ENCODE assay signal across 19 cellular contexts in the genomic region with DNA sequence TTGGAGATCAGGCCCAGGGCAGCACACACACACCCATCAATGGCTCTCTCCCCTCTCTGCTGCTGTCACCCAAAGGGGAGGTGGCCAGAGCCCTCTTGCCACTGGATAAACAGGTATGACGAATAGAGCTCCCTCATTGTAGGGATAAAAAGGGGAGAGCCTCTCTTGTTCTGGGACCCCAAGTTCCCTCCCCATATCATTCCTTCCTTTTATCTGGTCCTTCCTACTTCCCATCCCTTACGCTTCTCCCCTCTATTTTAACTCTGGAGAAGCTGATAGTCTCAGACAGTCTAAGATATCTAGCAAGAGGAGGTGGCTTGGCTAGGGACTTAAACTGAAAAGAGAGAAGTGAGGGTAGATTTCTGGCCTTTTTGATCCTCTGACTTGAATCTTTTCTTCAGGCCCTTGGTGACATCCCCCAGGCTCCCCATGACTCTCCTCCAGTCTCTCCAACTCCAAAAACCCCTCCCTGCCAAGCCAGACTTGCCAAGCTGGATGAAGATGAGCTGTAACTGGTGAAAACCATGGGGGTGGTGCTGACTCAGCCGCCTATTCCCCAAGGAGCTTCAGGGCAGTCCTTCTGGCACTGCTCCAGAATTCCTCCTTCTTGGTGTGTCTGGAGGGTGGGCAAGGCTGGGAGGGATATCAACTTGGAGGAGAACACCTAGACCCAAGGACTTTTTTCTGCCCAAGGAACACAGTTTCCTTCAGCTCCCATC. TPM values are rescaled to one million over a fixed set of nuclear protein-coding genes. Genes with fewer than 3 reads are reported as not detected.
DNase-seq lines count a peak whose midpoint lies in the region; ATAC-seq, FAIRE-seq and TF ChIP-seq lines count a peak whose summit lies in the region.
"Had no signal": no experiment of that assay in that cellular context is flagged by ENCODE, and none has a peak within 500 bp of the region (broad histone marks: within the 10 kb centered on the region; RNA-seq: fewer than 3 reads in every experiment).

No MANE protein-coding gene starts in this region.

- in situ Hi-C loops in HepG2 (cut with HindIII; ENCODE audit: extremely low pct_ligation_motif_present, low pct_unique_long_range_greater_than_20kb), result no loop called here

- peaks cover 15 to 27% of the 10 kb centered on the region in 2 experiments for H3K27me3 ChIP-seq in HepG2 (ENCODE audit: control insufficient read depth in 1 of 2, insufficient read depth in 2 of 2, low read length in 2 of 2)

- H3K27me3 Mint-ChIP-seq in activated CD8-positive, alpha-beta memory T cell treated with anti-CD3 and anti-CD28 coated beads, Interleukin-2, amount 10 ng/mL, durations not matched to agents 7 days and 5 days, result peaks cover 95% of the 10 kb centered on the region

- no peaks in the 10 kb centered on the region for H3K36me3 Mint-ChIP-seq in activated CD8-positive, alpha-beta memory T cell treated with anti-CD3 and anti-CD28 coated beads, Interleukin-2, amount 10 ng/mL, durations not matched to agents 7 days and 5 days
- H3K36me3 Mint-ChIP-seq: CD8-positive, alpha-beta memory T cell; natural killer cell treated with Interleukin-12 subunit alpha and Interleukin-12 subunit beta and Interleukin-15 and Interleukin-18, amount 100 ng/mL, for 72 hours had no signal

- H4K20me1 ChIP-seq in HepG2 (ENCODE audit: insufficient read depth, low read length), result no peaks in the 10 kb centered on the region

- H2AFZ ChIP-seq in HepG2 (ENCODE audit: low read length), result no peak overlapping the region

- no peak overlapping the region for H3K4me2 ChIP-seq in HepG2 (ENCODE audit: low read depth, low read length)

- H3K36me3 ChIP-seq in HepG2 (replicated peaks in 1 of 2; ENCODE audit: control insufficient read depth in 1 of 2, insufficient read depth in 2 of 2, low read length in 2 of 2), result no peaks in the 10 kb centered on the region
- H3K36me3 ChIP-seq: transverse colon had no signal

- H3K9me3 ChIP-seq in HepG2 (ENCODE audit: low read length), result no peaks in the 10 kb centered on the region
- H3K9me3 ChIP-seq: transverse colon had no signal

- H3K27ac ChIP-seq in HepG2 (ENCODE audit: extremely low read length, insufficient read depth, low read length), result no peak overlapping the region
- H3K27ac ChIP-seq: transverse colon had no signal

- TF ChIP-seq EP300 in HepG2 (IDR thresholded peaks at IDR 0.05; ENCODE audit: low read depth in 2 of 2, low read length in 2 of 2), result no peak
- no peak for TF ChIP-seq EP300 in HepG2 (CRISPR knock-in tag; IDR thresholded peaks at IDR 0.05; ENCODE audit: borderline replicate concordance)

- no peak overlapping the region for H3K9ac ChIP-seq in HepG2 (ENCODE audit: insufficient read depth, low read depth, low read length)

- no peaks in the 10 kb centered on the region for H3K9me3 Mint-ChIP-seq in activated CD8-positive, alpha-beta memory T cell treated with anti-CD3 and anti-CD28 coated beads, Interleukin-2, amount 10 ng/mL, durations not matched to agents 7 days and 5 days (ENCODE audit: low read depth)
- H3K9me3 Mint-ChIP-seq: activated T-helper 2 cell treated with anti-CD3 and anti-CD28 coated beads, Interferon-gamma antibody, Interleukin-2, Interleukin-4, amounts not matched to agents 10 μg/mL and 5 μg/mL and 100 μg/mL, durations not matched to agents 14 hours and 24 hours and 36 hours; CD8-positive, alpha-beta memory T cell; natural killer cell treated with Interleukin-12 subunit alpha and Interleukin-12 subunit beta and Interleukin-15 and Interleukin-18, amount 100 ng/mL, for 72 hours had no signal

- POLR2A ChIA-PET in HepG2 (lab: Yijun Ruan, JAX), result interaction anchor here (1.4 kb wide), 1 partner anchor 36 kb away, joined by 3 read pairs; no protein-coding TSS in a partner anchor

- CTCF ChIA-PET in HepG2 (lab: Yijun Ruan, JAX; ENCODE audit: low intra/inter-chr PET ratio, low total read pairs), result no interaction called here
- CTCF ChIA-PET in activated CD8-positive, alpha-beta memory T cell treated with anti-CD3 and anti-CD28 coated beads, Interleukin-2, amount 10 ng/mL, durations not matched to agents 7 days and 5 days (lab: Charles Lee), result interaction anchor here (1.1 to 10.7 kb wide), 4 partner anchors 10 to 34 kb away, joined by 3 to 148 read pairs (median 3); a partner anchor contains a TSS

- intact Hi-C loops in head of caudate nucleus (cut with DNase I) (no loop called here), HepG2 (cut with micrococcal nuclease; ENCODE audit: unreplicated experiment) (no loop called here)

- DNase-seq in AG10803 (ENCODE audit: low read depth) (peak; percentile 48), GM03348 (ENCODE audit: low spot score) (peak; percentile 67), T1000 (lab: John Stamatoyannopoulos, UW) (peak; percentile 97), head of caudate nucleus (peak in 28 of 42 donors; percentile 40 to 90 (median 68)), SIG-M5 (lab: John Stamatoyannopoulos, UW) (no peak), HepG2 (ENCODE audit: low spot score) (no peak), NCI-H1417 (lab: John Stamatoyannopoulos, UW) (no peak)
- no peak for DNase-seq in activated CD8-positive, alpha-beta memory T cell treated with anti-CD3 and anti-CD28 coated beads, Interleukin-2, amount 10 ng/mL, durations not matched to agents 7 days and 5 days
- DNase-seq: activated CD4-positive, alpha-beta T cell treated with anti-CD3 and anti-CD28 coated beads, Interleukin-2, amount 50 U/mL, for 48 hours; CD8-positive, alpha-beta memory T cell; dermis blood vessel endothelial cell; GF-D8; NCI-H1417 treated with DMSO at 0.1 percent for 48 hours; stimulated activated CD4-positive, alpha-beta T cell treated with anti-CD3 and anti-CD28 coated beads, Interleukin-4, amount 100 ng/mL, for 1 hour; transverse colon had no signal

- 91% methylated on average over 3 of the region's 3 CpGs for WGBS in HepG2 (ENCODE audit: low lambda C conversion rate)

- H3K4me3 ChIP-seq in AG10803 (ENCODE audit: low read length) (no peak overlapping the region), HepG2 (replicated peaks in 1 of 3; ENCODE audit: insufficient read depth in 1 of 3, low read depth in 2 of 3, low read length in 3 of 3) (no peak overlapping the region)
- H3K4me3 ChIP-seq: lung, transverse colon had no signal

- H3K4me1 Mint-ChIP-seq in activated CD8-positive, alpha-beta memory T cell treated with anti-CD3 and anti-CD28 coated beads, Interleukin-2, amount 10 ng/mL, durations not matched to agents 7 days and 5 days, result peaks cover 22% of the 10 kb centered on the region

- TF ChIP-seq POLR2A in HepG2 (IDR thresholded peaks at IDR 0.05; ENCODE audit: insufficient read depth in 1 of 2, low read depth in 2 of 2, low read length in 2 of 2), result no peak

- FAIRE-seq in HepG2 (lab: Jason Lieb, UNC), result no peak

- BruUV-seq in HepG2 (replicated peaks; lab: Mats Ljungman, UMichigan), result no TSS peak

- TF ChIP-seq CTCF in AG10803 (conservative IDR thresholded peaks at IDR 0.05; ENCODE audit: low read length) (no peak), HepG2 (CRISPR knock-in tag; IDR thresholded peaks at IDR 0.05) (no peak)

- no peak overlapping the region for H3K4me3 Mint-ChIP-seq in activated CD8-positive, alpha-beta memory T cell treated with anti-CD3 and anti-CD28 coated beads, Interleukin-2, amount 10 ng/mL, durations not matched to agents 7 days and 5 days
- H3K4me3 Mint-ChIP-seq: CD8-positive, alpha-beta memory T cell; natural killer cell treated with Interleukin-12 subunit alpha and Interleukin-12 subunit beta and Interleukin-15 and Interleukin-18, amount 100 ng/mL, for 72 hours had no signal

- no peak for ATAC-seq in HepG2
- no peak for ATAC-seq in activated CD8-positive, alpha-beta memory T cell treated with anti-CD3 and anti-CD28 coated beads, Interleukin-2, amount 10 ng/mL, durations not matched to agents 7 days and 5 days
- ATAC-seq: esophagus mucosa; natural killer cell treated with Interleukin-12 subunit alpha and Interleukin-12 subunit beta and Interleukin-15 and Interleukin-18, amount 100 ng/mL, for 72 hours had no signal

- no peaks in the 10 kb centered on the region for H3K79me2 ChIP-seq in HepG2 (ENCODE audit: insufficient read depth, low read length)

- TF ChIP-seq RAD21 in HepG2 (CRISPR knock-in tag; IDR thresholded peaks at IDR 0.05), result no peak

- peaks cover 48% of the 10 kb centered on the region for H3K4me1 ChIP-seq in HepG2 (ENCODE audit: insufficient read depth, low read length)

- no peak overlapping the region for H3K27ac Mint-ChIP-seq in activated CD8-positive, alpha-beta memory T cell treated with anti-CD3 and anti-CD28 coated beads, Interleukin-2, amount 10 ng/mL, durations not matched to agents 7 days and 5 days
- H3K27ac Mint-ChIP-seq: activated T-helper 2 cell treated with anti-CD3 and anti-CD28 coated beads, Interferon-gamma antibody, Interleukin-2, Interleukin-4, amounts not matched to agents 10 μg/mL and 5 μg/mL and 100 μg/mL, durations not matched to agents 14 hours and 24 hours and 36 hours; natural killer cell treated with Interleukin-12 subunit alpha and Interleukin-12 subunit beta and Interleukin-15 and Interleukin-18, amount 100 ng/mL, for 72 hours had no signal

RNA-seq across cellular contexts. Expression of a gene that starts 5.3 kb away (rescaled TPM):
- total RNA-seq in HepG2 (2016; rRNA removed; fragmentation: Illumina TruSeq; extraction: Trizol), result 10.1 and 11.5 TPM in 2 replicates
- 8.4 and 8.9 TPM in 2 replicates for total RNA-seq in HepG2 (2016; cell fraction: cytosol; rRNA removed; fragmentation: Illumina TruSeq; extraction: Trizol; ENCODE audit: low read depth)
- total RNA-seq in HepG2 (2016; cell fraction: insoluble cytoplasmic fraction; rRNA removed; fragmentation: Illumina TruSeq; extraction: Trizol), result 8.3 and 14.8 TPM in 2 replicates
- total RNA-seq in HepG2 (2016; cell fraction: membrane; rRNA removed; fragmentation: Illumina TruSeq; extraction: Trizol), result 16.1 and 18.0 TPM in 2 replicates
- total RNA-seq in HepG2 (2016; cell fraction: nucleus; rRNA removed; fragmentation: Illumina TruSeq; extraction: Trizol), result 9.2 and 9.6 TPM in 2 replicates
- polyA plus RNA-seq in HepG2 (2011; rRNA removed), result 12.5 and 15.3 TPM in 2 replicates
- polyA plus RNA-seq in HepG2 (2011; cell fraction: cytosol; rRNA removed), result 8.5 and 8.9 TPM in 2 replicates
- polyA plus RNA-seq in HepG2 (2011; cell fraction: nucleus; rRNA removed), result 77.8 and 83.0 TPM in 2 replicates
- polyA plus RNA-seq in HepG2 (2012), result 15.4 and 15.7 TPM in 2 replicates
- 6.4 and 8.2 TPM in 2 replicates for polyA plus RNA-seq in HepG2 (2016; cell fraction: cytosol; fragmentation: Illumina TruSeq; extraction: Trizol; ENCODE audit: low read depth)
- 8.6 and 9.4 TPM in 2 replicates for polyA plus RNA-seq in HepG2 (2016; cell fraction: insoluble cytoplasmic fraction; fragmentation: Illumina TruSeq; extraction: Trizol; ENCODE audit: low read depth)
- 11.4 and 11.5 TPM in 2 replicates for polyA plus RNA-seq in HepG2 (2016; cell fraction: membrane; fragmentation: Illumina TruSeq; extraction: Trizol; ENCODE audit: low read depth)
- polyA plus RNA-seq in HepG2 (2016; cell fraction: nucleus; fragmentation: Illumina TruSeq; extraction: Trizol; ENCODE audit: insufficient read depth, low read depth), result 21.2 and 28.6 TPM in 2 replicates
- polyA minus RNA-seq in HepG2 (2011; rRNA and poly(A)+ RNA removed; ENCODE audit: low replicate concordance), result 6.2 TPM in 1 of 2 replicates, not detected in the other
- polyA minus RNA-seq in HepG2 (2011; cell fraction: cytosol; rRNA and poly(A)+ RNA removed), result 2.9 and 3.3 TPM in 2 replicates
- polyA minus RNA-seq in HepG2 (2011; cell fraction: nucleus; rRNA and poly(A)+ RNA removed), result 11.8 and 12.6 TPM in 2 replicates
- under 1 TPM; 0.70 to 0.84 TPM for total RNA-seq in activated CD8-positive, alpha-beta memory T cell treated with anti-CD3 and anti-CD28 coated beads, Interleukin-2, amount 10 ng/mL, durations not matched to agents 7 days and 5 days
- polyA plus RNA-seq: CD8-positive, alpha-beta memory T cell had no signal

RNA-seq across cellular contexts. Expression of a gene that starts 11.9 kb away (rescaled TPM):
- total RNA-seq in HepG2 (2016; rRNA removed; fragmentation: Illumina TruSeq; extraction: Trizol), result 5.4 and 9.0 TPM in 2 replicates
- 4.1 and 4.8 TPM in 2 replicates for total RNA-seq in HepG2 (2016; cell fraction: cytosol; rRNA removed; fragmentation: Illumina TruSeq; extraction: Trizol; ENCODE audit: low read depth)
- total RNA-seq in HepG2 (2016; cell fraction: insoluble cytoplasmic fraction; rRNA removed; fragmentation: Illumina TruSeq; extraction: Trizol), result 4.3 and 9.2 TPM in 2 replicates
- 8.4 and 9.4 TPM in 2 replicates for total RNA-seq in HepG2 (2016; cell fraction: membrane; rRNA removed; fragmentation: Illumina TruSeq; extraction: Trizol)
- total RNA-seq in HepG2 (2016; cell fraction: nucleus; rRNA removed; fragmentation: Illumina TruSeq; extraction: Trizol), result 9.5 and 11.0 TPM in 2 replicates
- 27.2 and 28.7 TPM in 2 replicates for polyA plus RNA-seq in HepG2 (2011; rRNA removed)
- polyA plus RNA-seq in HepG2 (2011; cell fraction: cytosol; rRNA removed), result 13.0 and 16.9 TPM in 2 replicates
- polyA plus RNA-seq in HepG2 (2011; cell fraction: nucleus; rRNA removed), result 170 and 204 TPM in 2 replicates
- 11.6 and 13.9 TPM in 2 replicates for polyA plus RNA-seq in HepG2 (2012)
- 4.0 and 4.6 TPM in 2 replicates for polyA plus RNA-seq in HepG2 (2016; cell fraction: cytosol; fragmentation: Illumina TruSeq; extraction: Trizol; ENCODE audit: low read depth)
- polyA plus RNA-seq in HepG2 (2016; cell fraction: insoluble cytoplasmic fraction; fragmentation: Illumina TruSeq; extraction: Trizol; ENCODE audit: low read depth), result 6.2 and 8.3 TPM in 2 replicates
- 9.6 and 10.1 TPM in 2 replicates for polyA plus RNA-seq in HepG2 (2016; cell fraction: membrane; fragmentation: Illumina TruSeq; extraction: Trizol; ENCODE audit: low read depth)
- 29.4 and 32.9 TPM in 2 replicates for polyA plus RNA-seq in HepG2 (2016; cell fraction: nucleus; fragmentation: Illumina TruSeq; extraction: Trizol; ENCODE audit: insufficient read depth, low read depth)
- 16.3 TPM in 1 of 2 replicates, not detected in the other for polyA minus RNA-seq in HepG2 (2011; rRNA and poly(A)+ RNA removed; ENCODE audit: low replicate concordance)
- polyA minus RNA-seq in HepG2 (2011; cell fraction: cytosol; rRNA and poly(A)+ RNA removed), result 4.4 and 6.0 TPM in 2 replicates
- 14.5 and 15.1 TPM in 2 replicates for polyA minus RNA-seq in HepG2 (2011; cell fraction: nucleus; rRNA and poly(A)+ RNA removed)
- 10 to 100 TPM; 20.8 to 21.2 TPM for total RNA-seq in activated CD8-positive, alpha-beta memory T cell treated with anti-CD3 and anti-CD28 coated beads, Interleukin-2, amount 10 ng/mL, durations not matched to agents 7 days and 5 days

RNA-seq across cellular contexts. Expression of a gene that starts 16.5 kb away (rescaled TPM):
- total RNA-seq in HepG2 (2016; rRNA removed; fragmentation: Illumina TruSeq; extraction: Trizol), result 1.9 and 4.5 TPM in 2 replicates
- total RNA-seq in HepG2 (2016; cell fraction: cytosol; rRNA removed; fragmentation: Illumina TruSeq; extraction: Trizol; ENCODE audit: low read depth), result 1.8 and 2.2 TPM in 2 replicates
- 2.9 and 5.7 TPM in 2 replicates for total RNA-seq in HepG2 (2016; cell fraction: insoluble cytoplasmic fraction; rRNA removed; fragmentation: Illumina TruSeq; extraction: Trizol)
- total RNA-seq in HepG2 (2016; cell fraction: membrane; rRNA removed; fragmentation: Illumina TruSeq; extraction: Trizol), result 2.5 and 3.5 TPM in 2 replicates
- total RNA-seq in HepG2 (2016; cell fraction: nucleus; rRNA removed; fragmentation: Illumina TruSeq; extraction: Trizol), result 5.8 and 8.3 TPM in 2 replicates
- polyA plus RNA-seq in HepG2 (2011; rRNA removed), result 5.4 and 5.9 TPM in 2 replicates
- 2.9 and 4.0 TPM in 2 replicates for polyA plus RNA-seq in HepG2 (2011; cell fraction: cytosol; rRNA removed)
- polyA plus RNA-seq in HepG2 (2011; cell fraction: nucleus; rRNA removed), result 18.7 and 19.0 TPM in 2 replicates
- polyA plus RNA-seq in HepG2 (2012), result 1.8 and 3.8 TPM in 2 replicates
- polyA plus RNA-seq in HepG2 (2016; cell fraction: cytosol; fragmentation: Illumina TruSeq; extraction: Trizol; ENCODE audit: low read depth), result 0.94 and 1.2 TPM in 2 replicates
- 3.4 and 3.9 TPM in 2 replicates for polyA plus RNA-seq in HepG2 (2016; cell fraction: insoluble cytoplasmic fraction; fragmentation: Illumina TruSeq; extraction: Trizol; ENCODE audit: low read depth)
- polyA plus RNA-seq in HepG2 (2016; cell fraction: membrane; fragmentation: Illumina TruSeq; extraction: Trizol; ENCODE audit: low read depth), result 2.4 and 2.9 TPM in 2 replicates
- polyA plus RNA-seq in HepG2 (2016; cell fraction: nucleus; fragmentation: Illumina TruSeq; extraction: Trizol; ENCODE audit: insufficient read depth, low read depth), result 13.0 and 13.7 TPM in 2 replicates
- polyA minus RNA-seq in HepG2 (2011; rRNA and poly(A)+ RNA removed; ENCODE audit: low replicate concordance), result 8.1 and 22.4 TPM in 2 replicates
- polyA minus RNA-seq in HepG2 (2011; cell fraction: cytosol; rRNA and poly(A)+ RNA removed), result 2.5 and 3.0 TPM in 2 replicates
- polyA minus RNA-seq in HepG2 (2011; cell fraction: nucleus; rRNA and poly(A)+ RNA removed), result 8.2 and 8.8 TPM in 2 replicates
- 1 to 10 TPM; 2.4 to 8.2 TPM for total RNA-seq in activated CD8-positive, alpha-beta memory T cell treated with anti-CD3 and anti-CD28 coated beads, Interleukin-2, amount 10 ng/mL, durations not matched to agents 7 days and 5 days
- total RNA-seq: dermis blood vessel endothelial cell had no signal
- polyA plus RNA-seq: CD8-positive, alpha-beta memory T cell had no signal

RNA-seq across cellular contexts. Expression of a gene that starts 25.6 kb away (rescaled TPM):
- total RNA-seq in HepG2 (2016; rRNA removed; fragmentation: Illumina TruSeq; extraction: Trizol), result 23.6 and 26.4 TPM in 2 replicates
- total RNA-seq in HepG2 (2016; cell fraction: cytosol; rRNA removed; fragmentation: Illumina TruSeq; extraction: Trizol; ENCODE audit: low read depth), result 2.6 and 2.8 TPM in 2 replicates
- 19.8 and 28.3 TPM in 2 replicates for total RNA-seq in HepG2 (2016; cell fraction: insoluble cytoplasmic fraction; rRNA removed; fragmentation: Illumina TruSeq; extraction: Trizol)
- 9.9 and 10.2 TPM in 2 replicates for total RNA-seq in HepG2 (2016; cell fraction: membrane; rRNA removed; fragmentation: Illumina TruSeq; extraction: Trizol)
- total RNA-seq in HepG2 (2016; cell fraction: nucleus; rRNA removed; fragmentation: Illumina TruSeq; extraction: Trizol), result 23.9 TPM in 2 replicates
- polyA plus RNA-seq in HepG2 (2011; rRNA removed), result 21.7 and 23.3 TPM in 2 replicates
- polyA plus RNA-seq in HepG2 (2011; cell fraction: cytosol; rRNA removed), result 13.2 and 18.6 TPM in 2 replicates
- polyA plus RNA-seq in HepG2 (2011; cell fraction: nucleus; rRNA removed), result 26.0 and 28.4 TPM in 2 replicates
- 14.2 and 18.4 TPM in 2 replicates for polyA plus RNA-seq in HepG2 (2012)
- 2.2 and 2.3 TPM in 2 replicates for polyA plus RNA-seq in HepG2 (2016; cell fraction: cytosol; fragmentation: Illumina TruSeq; extraction: Trizol; ENCODE audit: low read depth)
- polyA plus RNA-seq in HepG2 (2016; cell fraction: insoluble cytoplasmic fraction; fragmentation: Illumina TruSeq; extraction: Trizol; ENCODE audit: low read depth), result 16.8 and 23.7 TPM in 2 replicates
- 6.3 and 6.4 TPM in 2 replicates for polyA plus RNA-seq in HepG2 (2016; cell fraction: membrane; fragmentation: Illumina TruSeq; extraction: Trizol; ENCODE audit: low read depth)
- 34.3 and 34.5 TPM in 2 replicates for polyA plus RNA-seq in HepG2 (2016; cell fraction: nucleus; fragmentation: Illumina TruSeq; extraction: Trizol; ENCODE audit: insufficient read depth, low read depth)
- polyA minus RNA-seq in HepG2 (2011; rRNA and poly(A)+ RNA removed; ENCODE audit: low replicate concordance), result 20.4 and 21.5 TPM in 2 replicates
- 12.7 and 13.5 TPM in 2 replicates for polyA minus RNA-seq in HepG2 (2011; cell fraction: cytosol; rRNA and poly(A)+ RNA removed)
- polyA minus RNA-seq in HepG2 (2011; cell fraction: nucleus; rRNA and poly(A)+ RNA removed), result 8.1 and 11.4 TPM in 2 replicates
- 10 to 100 TPM; 21.4 to 22.2 TPM for total RNA-seq in activated CD8-positive, alpha-beta memory T cell treated with anti-CD3 and anti-CD28 coated beads, Interleukin-2, amount 10 ng/mL, durations not matched to agents 7 days and 5 days

Comparison
In these comparisons a context has a peak if more than half of its experiments do, and no peak if none do; other contexts are left out.
1. DNase-seq: peak in AG10803 (single experiment), GM03348 (single experiment), T1000 (single experiment) and head of caudate nucleus (28 of 42); none in SIG-M5 (single experiment), HepG2 (single experiment), NCI-H1417 (0 of 3) and activated CD8-positive, alpha-beta memory T cell treated with anti-CD3 and anti-CD28 coated beads, Interleukin-2, amount 10 ng/mL, durations not matched to agents 7 days and 5 days (single experiment).